ENCODE assay signal across 8 cellular contexts in genomic region chr2:183123959-183124221, GRCh38. TPM values are rescaled to one million over a fixed set of nuclear protein-coding genes. Genes with fewer than 3 reads are reported as not detected.
A peak's percentile ranks its signal among the peaks of the same experiment; 100 is the strongest.
DNase-seq lines count a peak whose midpoint lies in the region; ATAC-seq, FAIRE-seq and TF ChIP-seq lines count a peak whose summit lies in the region.

No MANE protein-coding gene starts in this region.

- peak; percentile 30 for ATAC-seq in GM21619 (IDR thresholded peaks at IDR 0.05; ENCODE audit: unreplicated experiment)
- ATAC-seq in natural killer cell: peak; percentile 32 to 42 (median 39)

- H4K20me1 ChIP-seq in KMS-11 (ENCODE audit: insufficient read depth): no peaks in the 10 kb centered on the region

- peak overlapping the region; percentile 89 for H3K9ac ChIP-seq in KMS-11

- intact Hi-C loops in natural killer cell (cut with micrococcal nuclease): loop anchor here (1.0 to 5.0 kb wide), 3 partner anchors 46 to 407 kb away; partner anchors contain the start of genes DNAJC10, DUSP19 and NCKAP1

- 22 to 30% methylated on average over 6 to 7 of the region's 7 CpGs for WGBS in ectodermal cell, 2 experiments

- H3K4me2 ChIP-seq in KMS-11: peak overlapping the region; percentile 62

- no peak for FAIRE-seq in GM12891 (lab: Jason Lieb, UNC)

- no peaks in the 10 kb centered on the region for H3K9me3 Mint-ChIP-seq in natural killer cell

- peaks cover 42% of the 10 kb centered on the region for H3K79me2 ChIP-seq in KMS-11 (ENCODE audit: insufficient read depth, low read depth)

- H3K4me1 Mint-ChIP-seq in natural killer cell: peaks cover 14 to 26% of the 10 kb centered on the region in 2 donors

- no peaks in the 10 kb centered on the region for H3K9me3 ChIP-seq in ectodermal cell (ENCODE audit: control insufficient read depth, low read length)

- DNase-seq in GM12891 (ENCODE audit: insufficient read length, low spot score) (peak; percentile 8), natural killer cell (no peak), NCI-H1694 treated with DMSO at 0.1 percent for 48 hours (lab: John Stamatoyannopoulos, UW) (no peak), NAMALWA (ENCODE audit: low spot score) (no peak), iPS-NIHi11 (ENCODE audit: low spot score) (no peak)

- peaks cover 20 to 41% of the 10 kb centered on the region in 2 donors for H3K27me3 Mint-ChIP-seq in natural killer cell (ENCODE audit: low read depth in 2 of 2)

- no peak for TF ChIP-seq POLR2A in GM12891 (IDR thresholded peaks at IDR 0.05; ENCODE audit: low read depth, low read length)

- no peaks in the 10 kb centered on the region for H3K36me3 Mint-ChIP-seq in natural killer cell

- H3K4me1 ChIP-seq in KMS-11 (ENCODE audit: low read depth, poor library complexity, severe bottlenecking) (peaks cover 20% of the 10 kb centered on the region), ectodermal cell (ENCODE audit: control insufficient read depth, insufficient read depth, low read length) (no peaks in the 10 kb centered on the region)

- H3K4me3 Mint-ChIP-seq in natural killer cell: peak overlapping the region; percentile 95

- TF ChIP-seq CTCF in KMS-11 (conservative IDR thresholded peaks at IDR 0.05; ENCODE audit: low read depth, low read length): no peak
- TF ChIP-seq CTCF in natural killer cell (IDR thresholded peaks at IDR 0.05): no peak

- peak overlapping the region; percentile 89 for H2AFZ ChIP-seq in KMS-11 (ENCODE audit: low read depth)

- 0 out of 2 replicates have a peak, but pooled peaks cover 4% of the 10 kb centered on the region for H3K36me3 ChIP-seq in KMS-11 (ENCODE audit: insufficient read depth)
- H3K36me3 ChIP-seq in ectodermal cell (ENCODE audit: control insufficient read depth, insufficient read depth, low read length): peaks cover 3% of the 10 kb centered on the region

- H3K27ac ChIP-seq in KMS-11 (peak overlapping the region; percentile 93), ectodermal cell (ENCODE audit: insufficient read depth, low read depth, low read length, poor library complexity, severe bottlenecking) (no peak overlapping the region)

- peak overlapping the region; percentile 90 to 91 for H3K27ac Mint-ChIP-seq in natural killer cell

- H3K27me3 ChIP-seq in KMS-11 (ENCODE audit: insufficient read depth, low read depth) (no peaks in the 10 kb centered on the region), ectodermal cell (ENCODE audit: control insufficient read depth, insufficient read depth, low read length, poor library complexity, severe bottlenecking) (no peaks in the 10 kb centered on the region)

- H3K4me3 ChIP-seq in KMS-11 (IDR thresholded peaks at IDR 0.05; ENCODE audit: insufficient read depth, low read depth, low read length) (no peak overlapping the region), ectodermal cell (ENCODE audit: insufficient read depth, low read depth, low read length) (peak overlapping the region; percentile 80)

TF ChIP-seq in GM12891, 5 proteins besides CTCF, POLR2A, EP300 and RAD21:
- TF ChIP-seq TAF1 (IDR thresholded peaks at IDR 0.05; ENCODE audit: low read depth, low read length): no peak
- no peak for TF ChIP-seq POLR2AphosphoS5 (IDR thresholded peaks at IDR 0.05; ENCODE audit: low read depth, low read length)
- TF ChIP-seq SPI1 (IDR thresholded peaks at IDR 0.05; ENCODE audit: low read depth, low read length): no peak
- no peak for TF ChIP-seq PAX5 (IDR thresholded peaks at IDR 0.05; ENCODE audit: insufficient read depth, low read length, severe bottlenecking)
- TF ChIP-seq POU2F2 (IDR thresholded peaks at IDR 0.05; ENCODE audit: low read depth, low read length): no peak
TF ChIP-seq in GM12891: peak in this region for 0.

RNA-seq across cellular contexts. Expression of gene NUP35, which starts 0.4 kb away (rescaled TPM):
- polyA plus RNA-seq in GM12891 (2012; ENCODE audit: low read depth, missing spikeins): 9.0 TPM
- polyA plus RNA-seq in ectodermal cell (2013, experiment 1 of 4): 22.9 TPM
- polyA plus RNA-seq in ectodermal cell (2013, experiment 2 of 4): 22.2 TPM
- 20.4 TPM for polyA plus RNA-seq in ectodermal cell (2013, experiment 3 of 4)
- polyA plus RNA-seq in ectodermal cell (2013, experiment 4 of 4): 21.6 TPM
- 10 to 100 TPM; 10.5 to 14.0 (median 12.7) TPM for total RNA-seq in natural killer cell

RNA-seq across cellular contexts. Expression of gene DUSP19, which starts 45.3 kb away (rescaled TPM):
- polyA plus RNA-seq in GM12891 (2012; ENCODE audit: low read depth, missing spikeins): 0.41 TPM
- polyA plus RNA-seq in ectodermal cell (2013, experiment 1 of 4): 1.5 TPM
- polyA plus RNA-seq in ectodermal cell (2013, experiment 2 of 4): 1.8 TPM
- 1.7 TPM for polyA plus RNA-seq in ectodermal cell (2013, experiment 3 of 4)
- polyA plus RNA-seq in ectodermal cell (2013, experiment 4 of 4): 0.77 TPM
- 1 to 10 TPM; 1.0 to 1.1 (median 1.1) TPM for total RNA-seq in natural killer cell
